In the genomic region with DNA sequence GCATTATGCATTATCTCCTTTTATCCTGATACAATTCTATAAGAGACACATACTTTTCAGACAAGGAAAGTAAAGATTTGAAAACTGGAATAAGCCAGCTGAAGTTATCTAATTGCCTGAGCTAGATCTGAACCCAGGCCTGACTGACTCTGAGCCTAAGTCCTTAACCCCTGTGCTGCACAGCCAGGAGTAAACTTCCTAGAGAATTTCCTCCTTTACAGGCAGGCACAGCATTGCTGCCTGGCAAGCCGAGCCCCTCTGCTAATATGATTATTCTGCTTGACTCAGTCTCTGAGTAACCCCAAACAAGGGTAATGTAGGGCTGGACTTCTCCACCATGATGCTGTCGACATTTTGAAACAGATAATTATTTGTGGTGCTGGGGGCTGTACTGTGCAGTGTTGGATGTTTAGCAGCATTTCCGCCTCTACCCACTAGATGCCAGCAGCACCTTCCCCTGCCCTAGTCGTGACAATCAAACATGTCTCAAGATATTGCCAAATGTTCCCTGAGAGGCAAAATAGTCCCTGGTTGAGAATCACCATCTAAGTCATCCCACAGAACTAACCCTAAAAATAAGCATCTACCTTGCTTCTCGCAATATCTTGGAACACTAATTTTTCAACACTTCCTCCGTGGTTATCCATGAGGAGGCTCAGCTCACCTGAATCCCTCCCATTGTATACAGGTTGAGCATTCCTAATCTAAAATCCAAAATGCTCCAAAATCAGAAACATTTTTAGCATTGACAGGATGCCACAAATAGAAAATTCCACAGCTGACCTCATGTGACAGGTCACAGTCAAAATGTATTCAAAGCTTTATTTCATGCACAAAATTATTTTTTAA, we compare ENCODE assay signal across 8 cellular contexts. TPM values are rescaled to one million over a fixed set of nuclear protein-coding genes. Genes with fewer than 3 reads are reported as not detected.
DNase-seq lines count a peak whose midpoint lies in the region; ATAC-seq and TF ChIP-seq lines count a peak whose summit lies in the region.

No MANE protein-coding gene starts in this region.

- peak; percentile 49 for DNase-seq in EL
- DNase-seq in HCEC 1CT, result peak; percentile 56
- DNase-seq in NCI-H524 (lab: John Stamatoyannopoulos, UW), result peak; percentile 6 to 67
- peak; percentile 58 for DNase-seq in activated naive CD4-positive, alpha-beta T cell treated with anti-CD3 and anti-CD28 coated beads, Interleukin-2, amount 10 ng/mL, durations not matched to agents 7 days and 5 days
- no peak for DNase-seq in Right ventricle myocardium superior
- no peak for DNase-seq in retinal pigment epithelial cell (ENCODE audit: low read depth)
- DNase-seq in mesothelial cell of epicardium (ENCODE audit: low spot score in 2 of 2, unreplicated experiment in 2 of 2), result no peak

- no peak overlapping the region for H3K4me3 ChIP-seq in retinal pigment epithelial cell (ENCODE audit: low read length)

- H3K9me3 Mint-ChIP-seq in activated naive CD4-positive, alpha-beta T cell treated with anti-CD3 and anti-CD28 coated beads, Interleukin-2, amount 10 ng/mL, durations not matched to agents 7 days and 5 days, result no peaks in the 10 kb centered on the region
- H3K9me3 Mint-ChIP-seq in mesothelial cell of epicardium, result no peaks in the 10 kb centered on the region

- H3K27ac Mint-ChIP-seq in activated naive CD4-positive, alpha-beta T cell treated with anti-CD3 and anti-CD28 coated beads, Interleukin-2, amount 10 ng/mL, durations not matched to agents 7 days and 5 days, result no peak overlapping the region
- H3K27ac Mint-ChIP-seq in mesothelial cell of epicardium, result no peak overlapping the region

- H3K4me1 Mint-ChIP-seq in activated naive CD4-positive, alpha-beta T cell treated with anti-CD3 and anti-CD28 coated beads, Interleukin-2, amount 10 ng/mL, durations not matched to agents 7 days and 5 days, result peaks cover 4% of the 10 kb centered on the region
- no peaks in the 10 kb centered on the region for H3K4me1 Mint-ChIP-seq in mesothelial cell of epicardium

- TF ChIP-seq CTCF in retinal pigment epithelial cell (conservative IDR thresholded peaks at IDR 0.05; ENCODE audit: low read depth, low read length) (peak; percentile 92), mesothelial cell of epicardium (IDR thresholded peaks at IDR 0.05; ENCODE audit: unreplicated experiment) (no peak)

- intact Hi-C loops in Right ventricle myocardium superior (cut with DNase I), result loop anchor here (5.0 kb wide), 1 partner anchor 90 kb away; no protein-coding TSS in a partner anchor

- H3K4me3 Mint-ChIP-seq in activated naive CD4-positive, alpha-beta T cell treated with anti-CD3 and anti-CD28 coated beads, Interleukin-2, amount 10 ng/mL, durations not matched to agents 7 days and 5 days, result no peak overlapping the region
- H3K4me3 Mint-ChIP-seq in mesothelial cell of epicardium, result no peak overlapping the region

- H3K27me3 Mint-ChIP-seq in activated naive CD4-positive, alpha-beta T cell treated with anti-CD3 and anti-CD28 coated beads, Interleukin-2, amount 10 ng/mL, durations not matched to agents 7 days and 5 days, result peaks cover 13% of the 10 kb centered on the region
- peaks cover 2% of the 10 kb centered on the region for H3K27me3 Mint-ChIP-seq in mesothelial cell of epicardium (ENCODE audit: low read depth)

- no peaks in the 10 kb centered on the region for H3K36me3 Mint-ChIP-seq in activated naive CD4-positive, alpha-beta T cell treated with anti-CD3 and anti-CD28 coated beads, Interleukin-2, amount 10 ng/mL, durations not matched to agents 7 days and 5 days
- peaks cover 4% of the 10 kb centered on the region for H3K36me3 Mint-ChIP-seq in mesothelial cell of epicardium

- ATAC-seq in Right ventricle myocardium superior (ENCODE audit: poor library complexity), result peak; percentile 95
- ATAC-seq in HG03135 (IDR thresholded peaks at IDR 0.05; ENCODE audit: unreplicated experiment), result no peak

- CTCF ChIA-PET in activated naive CD4-positive, alpha-beta T cell treated with anti-CD3 and anti-CD28 coated beads, Interleukin-2, amount 10 ng/mL, durations not matched to agents 7 days and 5 days (lab: Charles Lee), result interaction anchor here (0.7 to 7.4 kb wide), 23 partner anchors 9 to 168 kb away, joined by 3 to 62 read pairs (median 5); no protein-coding TSS in a partner anchor

RNA-seq across cellular contexts. Expression of gene CAMK1G, which starts 18.5 kb away (rescaled TPM):
- total RNA-seq in Right ventricle myocardium superior (not detected), mesothelial cell of epicardium (3.8 to 5.2 TPM (median 4.5 TPM) in 3 replicates)

RNA-seq across cellular contexts. Expression of gene LAMB3, which starts 50.2 kb away (rescaled TPM):
- total RNA-seq in Right ventricle myocardium superior (5.0 TPM), mesothelial cell of epicardium (34.7 to 37.0 TPM (median 37.0 TPM) in 3 replicates)

Comparison
In these comparisons a context has a peak if more than half of its experiments do, and no peak if none do; other contexts are left out.
1. DNase-seq: peak in EL (single experiment), HCEC 1CT (single experiment), NCI-H524 (2 of 2) and activated naive CD4-positive, alpha-beta T cell treated with anti-CD3 and anti-CD28 coated beads, Interleukin-2, amount 10 ng/mL, durations not matched to agents 7 days and 5 days (single experiment); none in Right ventricle myocardium superior (single experiment), retinal pigment epithelial cell (single experiment) and mesothelial cell of epicardium (0 of 2).